8 cellular contexts compared by ENCODE assay signal in the genomic region with DNA sequence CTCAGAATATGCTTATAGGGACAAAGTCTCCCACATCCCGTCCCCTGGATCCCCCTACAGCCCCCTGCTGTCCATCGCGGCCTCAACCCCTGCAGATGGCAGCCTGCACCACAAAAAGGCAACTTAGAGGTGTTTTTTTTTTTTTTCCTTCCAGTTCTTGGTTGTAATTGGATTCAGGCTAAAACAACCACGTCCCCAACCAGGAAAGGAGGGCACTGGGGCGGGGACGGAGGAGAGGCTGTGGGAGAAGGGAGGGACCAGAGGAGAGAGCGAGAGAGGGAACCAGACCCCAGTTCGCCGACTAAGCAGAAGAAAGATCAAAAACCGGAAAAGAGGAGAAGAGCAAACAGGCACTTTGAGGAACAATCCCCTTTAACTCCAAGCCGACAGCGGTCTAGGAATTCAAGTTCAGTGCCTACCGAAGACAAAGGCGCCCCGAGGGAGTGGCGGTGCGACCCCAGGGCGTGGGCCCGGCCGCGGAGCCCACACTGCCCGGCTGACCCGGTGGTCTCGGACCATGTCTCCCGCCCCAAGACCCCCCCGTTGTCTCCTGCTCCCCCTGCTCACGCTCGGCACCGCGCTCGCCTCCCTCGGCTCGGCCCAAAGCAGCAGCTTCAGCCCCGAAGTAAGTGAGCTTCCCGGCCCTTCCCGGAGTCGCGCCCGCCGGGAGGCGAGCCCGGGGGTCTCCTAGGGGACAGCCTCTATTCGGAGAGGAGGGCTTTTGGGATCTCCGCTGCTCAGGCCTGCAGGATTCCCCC. TPM values are rescaled to one million over a fixed set of nuclear protein-coding genes. Genes with fewer than 3 reads are reported as not detected.
DNase-seq lines count a peak whose midpoint lies in the region; ATAC-seq and TF ChIP-seq lines count a peak whose summit lies in the region.

A gene (plus strand): TSS at position 285 of the 758 bp plus-strand sequence. CDS start 233 bp downstream, at position 518.

- no peak within 1 kb of the TSS for H3K27ac ChIP-seq in OCI-LY7 (ENCODE audit: low read depth, low read length, poor library complexity, severe bottlenecking)

- CTCF ChIA-PET in activated CD4-positive, alpha-beta memory T cell treated with anti-CD3 and anti-CD28 coated beads for 36 hours (lab: Charles Lee): interaction anchor here (2.0 to 3.4 kb wide), 3 partner anchors 13 to 266 kb away, joined by 8 to 19 read pairs (median 11); no protein-coding TSS in a partner anchor
- CTCF ChIA-PET in activated CD4-positive, alpha-beta memory T cell treated with anti-CD3 and anti-CD28 coated beads, Interleukin-2, amount 10 ng/mL, durations not matched to agents 7 days and 5 days (lab: Charles Lee): interaction anchor here (0.6 to 6.4 kb wide), 3 partner anchors 13 to 64 kb away, joined by 3 to 62 read pairs (median 4); no protein-coding TSS in a partner anchor
- CTCF ChIA-PET in OCI-LY7 (lab: Charles Lee; ENCODE audit: unreplicated experiment): no interaction called here

- H3K27me3 Mint-ChIP-seq in activated CD4-positive, alpha-beta memory T cell treated with anti-CD3 and anti-CD28 coated beads for 36 hours: peaks cover 18% of the 10 kb centered on the region
- peaks cover 15% of the 10 kb centered on the region for H3K27me3 Mint-ChIP-seq in activated CD4-positive, alpha-beta memory T cell treated with anti-CD3 and anti-CD28 coated beads, Interleukin-2, amount 10 ng/mL, durations not matched to agents 7 days and 5 days
- peaks cover 12 to 25% of the 10 kb centered on the region in 2 donors for H3K27me3 Mint-ChIP-seq in natural killer cell treated with Interleukin-12 subunit alpha and Interleukin-12 subunit beta and Interleukin-15 and Interleukin-18, amount 100 ng/mL, for 72 hours

- intact Hi-C loops in activated CD4-positive, alpha-beta memory T cell treated with anti-CD3 and anti-CD28 coated beads for 36 hours (cut with micrococcal nuclease): no loop called here
- intact Hi-C loops in OCI-LY7 (cut with micrococcal nuclease; ENCODE audit: unreplicated experiment): no loop called here

- POLR2A ChIA-PET in activated CD4-positive, alpha-beta memory T cell treated with anti-CD3 and anti-CD28 coated beads for 36 hours (lab: Charles Lee): interaction anchor here (1.4 kb wide), 1 partner anchor 287 kb away, joined by 3 read pairs; no protein-coding TSS in a partner anchor
- POLR2A ChIA-PET in activated CD4-positive, alpha-beta memory T cell treated with anti-CD3 and anti-CD28 coated beads, Interleukin-2, amount 10 ng/mL, durations not matched to agents 7 days and 5 days (lab: Charles Lee): interaction anchor here (0.8 kb wide), 1 partner anchor 35 kb away, joined by 3 read pairs; a partner anchor contains a TSS
- POLR2A ChIA-PET in OCI-LY7 (lab: Charles Lee): no interaction called here

- H3K79me2 ChIP-seq in OCI-LY7 (ENCODE audit: insufficient read depth, low read depth, low read length): peaks cover 6% of the 10 kb centered on the region; the same call in 1 of the 2 replicates

- peak within 1 kb of the TSS; percentile 48 for H3K4me3 Mint-ChIP-seq in activated CD4-positive, alpha-beta memory T cell treated with anti-CD3 and anti-CD28 coated beads for 36 hours
- no peak within 1 kb of the TSS for H3K4me3 Mint-ChIP-seq in activated CD4-positive, alpha-beta memory T cell treated with anti-CD3 and anti-CD28 coated beads, Interleukin-2, amount 10 ng/mL, durations not matched to agents 7 days and 5 days
- H3K4me3 Mint-ChIP-seq in natural killer cell treated with Interleukin-12 subunit alpha and Interleukin-12 subunit beta and Interleukin-15 and Interleukin-18, amount 100 ng/mL, for 72 hours: peak within 1 kb of the TSS; percentile 64

- no peaks in the 10 kb centered on the region for H3K9me3 ChIP-seq in OCI-LY7 (ENCODE audit: low read length)

- peak; percentile 65 for TF ChIP-seq CTCF in WI38 (IDR thresholded peaks at IDR 0.05; ENCODE audit: low read depth, low read length)
- no peak for TF ChIP-seq CTCF in OCI-LY7 (conservative IDR thresholded peaks at IDR 0.05; ENCODE audit: low read length)

- DNase-seq in activated CD4-positive, alpha-beta memory T cell treated with anti-CD3 and anti-CD28 coated beads for 36 hours: no peak
- no peak for DNase-seq in activated CD4-positive, alpha-beta memory T cell treated with anti-CD3 and anti-CD28 coated beads, Interleukin-2, amount 10 ng/mL, durations not matched to agents 7 days and 5 days
- peak; percentile 90 for DNase-seq in fibroblast of the conjunctiva (ENCODE audit: low read depth)
- no peak for DNase-seq in natural killer cell treated with Interleukin-12 subunit alpha and Interleukin-12 subunit beta and Interleukin-15 and Interleukin-18, amount 100 ng/mL, for 72 hours (ENCODE audit: low spot score)
- DNase-seq in activated CD8-positive, alpha-beta memory T cell treated with anti-CD3 and anti-CD28 coated beads, Interleukin-2, amount 50 U/mL, for 4 hours: no peak
- no peak for DNase-seq in OCI-LY7 (ENCODE audit: low spot score)
- no peak for DNase-seq in NK-92 (lab: John Stamatoyannopoulos, UW; ENCODE audit: unreplicated experiment)

- H4K20me1 ChIP-seq in OCI-LY7 (ENCODE audit: insufficient read depth, low read length): no peaks in the 10 kb centered on the region

- peaks cover 12% of the 10 kb centered on the region for H3K4me1 Mint-ChIP-seq in activated CD4-positive, alpha-beta memory T cell treated with anti-CD3 and anti-CD28 coated beads for 36 hours (ENCODE audit: low read depth)
- peaks cover 11% of the 10 kb centered on the region for H3K4me1 Mint-ChIP-seq in activated CD4-positive, alpha-beta memory T cell treated with anti-CD3 and anti-CD28 coated beads, Interleukin-2, amount 10 ng/mL, durations not matched to agents 7 days and 5 days
- H3K4me1 Mint-ChIP-seq in natural killer cell treated with Interleukin-12 subunit alpha and Interleukin-12 subunit beta and Interleukin-15 and Interleukin-18, amount 100 ng/mL, for 72 hours (ENCODE audit: low read depth in 2 of 2): peaks cover 13 to 19% of the 10 kb centered on the region in 2 donors

- H3K4me3 ChIP-seq in WI38 (ENCODE audit: low read depth, low read length) (peak within 1 kb of the TSS; percentile 97), OCI-LY7 (ENCODE audit: low read depth, low read length, poor library complexity, severe bottlenecking) (no peak within 1 kb of the TSS)

- ATAC-seq in natural killer cell treated with Interleukin-12 subunit alpha and Interleukin-12 subunit beta and Interleukin-15 and Interleukin-18, amount 100 ng/mL, for 72 hours: no peak

- H3K27ac Mint-ChIP-seq in activated CD4-positive, alpha-beta memory T cell treated with anti-CD3 and anti-CD28 coated beads for 36 hours: no peak within 1 kb of the TSS
- H3K27ac Mint-ChIP-seq in activated CD4-positive, alpha-beta memory T cell treated with anti-CD3 and anti-CD28 coated beads, Interleukin-2, amount 10 ng/mL, durations not matched to agents 7 days and 5 days: no peak within 1 kb of the TSS
- H3K27ac Mint-ChIP-seq in natural killer cell treated with Interleukin-12 subunit alpha and Interleukin-12 subunit beta and Interleukin-15 and Interleukin-18, amount 100 ng/mL, for 72 hours: no peak within 1 kb of the TSS

- no peak within 1 kb of the TSS for H3K4me2 ChIP-seq in OCI-LY7 (ENCODE audit: low read length)

- H2AFZ ChIP-seq in OCI-LY7 (ENCODE audit: low read length): no peak within 1 kb of the TSS

- H3K36me3 Mint-ChIP-seq in activated CD4-positive, alpha-beta memory T cell treated with anti-CD3 and anti-CD28 coated beads for 36 hours: peaks cover 14% of the 10 kb centered on the region
- H3K36me3 Mint-ChIP-seq in activated CD4-positive, alpha-beta memory T cell treated with anti-CD3 and anti-CD28 coated beads, Interleukin-2, amount 10 ng/mL, durations not matched to agents 7 days and 5 days (ENCODE audit: low read depth): peaks cover 35% of the 10 kb centered on the region
- peaks cover 15% of the 10 kb centered on the region for H3K36me3 Mint-ChIP-seq in natural killer cell treated with Interleukin-12 subunit alpha and Interleukin-12 subunit beta and Interleukin-15 and Interleukin-18, amount 100 ng/mL, for 72 hours

- H3K9me2 ChIP-seq in OCI-LY7 (ENCODE audit: insufficient read depth, low read length): no peaks in the 10 kb centered on the region

- H3K4me1 ChIP-seq in OCI-LY7 (ENCODE audit: insufficient read depth, low read length, poor library complexity, severe bottlenecking): peaks cover 3% of the 10 kb centered on the region

- BruUV-seq in OCI-LY7 (replicated peaks; lab: Mats Ljungman, UMichigan): no TSS peak

- peaks cover 48% of the 10 kb centered on the region for H3K36me3 ChIP-seq in OCI-LY7 (ENCODE audit: insufficient read depth, low read length)

- H3K9me3 Mint-ChIP-seq in activated CD4-positive, alpha-beta memory T cell treated with anti-CD3 and anti-CD28 coated beads for 36 hours: no peaks in the 10 kb centered on the region
- H3K9me3 Mint-ChIP-seq in activated CD4-positive, alpha-beta memory T cell treated with anti-CD3 and anti-CD28 coated beads, Interleukin-2, amount 10 ng/mL, durations not matched to agents 7 days and 5 days: no peaks in the 10 kb centered on the region
- H3K9me3 Mint-ChIP-seq in natural killer cell treated with Interleukin-12 subunit alpha and Interleukin-12 subunit beta and Interleukin-15 and Interleukin-18, amount 100 ng/mL, for 72 hours: no peaks in the 10 kb centered on the region

RNA-seq across cellular contexts. Expression of the gene that starts here (rescaled TPM):
- total RNA-seq in activated CD4-positive, alpha-beta memory T cell treated with anti-CD3 and anti-CD28 coated beads for 36 hours: 1 to 10 TPM; 1.1 to 1.4 TPM
- 1 to 10 TPM; 1.9 to 2.9 TPM for total RNA-seq in activated CD4-positive, alpha-beta memory T cell treated with anti-CD3 and anti-CD28 coated beads, Interleukin-2, amount 10 ng/mL, durations not matched to agents 7 days and 5 days
- total RNA-seq in natural killer cell treated with Interleukin-12 subunit alpha and Interleukin-12 subunit beta and Interleukin-15 and Interleukin-18, amount 100 ng/mL, for 72 hours: 1 to 10 TPM; 3.7 to 8.0 TPM
- total RNA-seq in OCI-LY7 (2014; rRNA removed; shearing (Covaris generic)): 2.8 TPM in 2 replicates
- total RNA-seq in OCI-LY7 (2022): 9.0 and 11.9 TPM in 2 replicates
